In the genomic region with DNA sequence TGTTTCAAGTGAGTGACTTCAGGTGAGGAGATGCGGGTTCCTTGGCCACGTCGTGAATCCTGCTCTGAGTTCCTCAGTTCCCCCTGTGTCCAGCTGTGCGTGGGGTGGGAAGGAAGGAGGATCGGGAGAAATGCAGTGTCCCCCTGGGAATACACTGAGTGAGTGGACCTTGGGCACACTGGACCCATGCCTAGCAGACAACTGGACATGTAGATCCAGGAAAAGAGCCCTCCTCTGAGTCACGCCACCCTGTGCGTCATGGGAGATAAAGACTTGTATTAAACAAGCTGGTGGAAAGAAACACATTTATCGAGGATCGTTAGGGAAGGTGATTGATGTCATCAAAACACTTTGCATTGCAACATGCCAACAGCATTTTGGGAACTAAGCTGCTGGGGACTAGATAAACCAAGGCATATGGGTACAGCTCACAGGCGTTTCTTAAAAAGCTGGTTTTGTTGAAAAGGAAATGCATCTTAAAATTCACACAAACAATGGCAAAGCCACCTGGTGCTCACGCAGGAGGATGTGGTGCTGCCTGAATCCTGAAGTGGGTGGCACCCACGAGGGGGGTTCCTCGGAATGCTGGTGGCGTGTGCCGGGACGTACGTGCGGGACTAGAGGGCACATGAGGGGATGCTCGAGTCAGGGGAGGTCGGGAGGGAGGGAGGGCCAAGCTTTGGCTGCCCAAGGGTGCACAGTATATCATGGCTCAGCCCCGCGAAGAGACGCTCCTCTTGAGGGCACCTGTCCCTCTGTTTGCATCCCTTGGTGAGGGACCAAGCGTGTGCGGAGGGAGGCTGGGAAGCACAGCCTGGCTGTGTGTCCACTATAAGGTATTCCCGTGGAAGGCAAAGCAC, we compare ENCODE assay signal across 25 cellular contexts.
DNase-seq lines count a peak whose midpoint lies in the region; ATAC-seq, FAIRE-seq and TF ChIP-seq lines count a peak whose summit lies in the region.
"Had no signal": no experiment of that assay in that cellular context is flagged by ENCODE, and none has a peak within 500 bp of the region (broad histone marks: within the 10 kb centered on the region; RNA-seq: fewer than 3 reads in every experiment).

No MANE protein-coding gene starts in this region.

- H3K9me3 Mint-ChIP-seq in astrocyte (ENCODE audit: unreplicated experiment) = no peaks in the 10 kb centered on the region

- H3K27me3 ChIP-seq in astrocyte (ENCODE audit: insufficient read depth, low read length) = no peaks in the 10 kb centered on the region
- H3K27me3 ChIP-seq in fibroblast of lung (ENCODE audit: control insufficient read depth, insufficient read depth, low read length) = no peaks in the 10 kb centered on the region
- no peaks in the 10 kb centered on the region for H3K27me3 ChIP-seq in foreskin keratinocyte
- H3K27me3 ChIP-seq: BE2C, breast epithelium, dorsolateral prefrontal cortex, heart right ventricle had no signal

- no peaks in the 10 kb centered on the region for H3K4me1 ChIP-seq in astrocyte (ENCODE audit: insufficient read depth, low read length)
- H3K4me1 ChIP-seq in fibroblast of lung (ENCODE audit: control insufficient read depth, extremely low read depth, insufficient read depth, low read length) = no peaks in the 10 kb centered on the region
- H3K4me1 ChIP-seq in foreskin keratinocyte = no peaks in the 10 kb centered on the region
- H3K4me1 ChIP-seq: BE2C, breast epithelium, parathyroid adenoma had no signal

- H3K36me3 ChIP-seq in astrocyte (ENCODE audit: insufficient read depth, low read length) = no peaks in the 10 kb centered on the region
- no peaks in the 10 kb centered on the region for H3K36me3 ChIP-seq in fibroblast of lung (ENCODE audit: control insufficient read depth, insufficient read depth, low read length)
- H3K36me3 ChIP-seq: BE2C, breast epithelium had no signal

- no peak overlapping the region for H3K27ac ChIP-seq in astrocyte (ENCODE audit: low read depth, low read length)
- H3K27ac ChIP-seq in fibroblast of lung (ENCODE audit: insufficient read depth, low read length) = no peak overlapping the region
- H3K27ac ChIP-seq in foreskin keratinocyte = no peak overlapping the region
- H3K27ac ChIP-seq: breast epithelium, dorsolateral prefrontal cortex, heart right ventricle, parathyroid adenoma had no signal

- no peaks in the 10 kb centered on the region for H3K36me3 Mint-ChIP-seq in astrocyte (ENCODE audit: low read depth, unreplicated experiment)

- H3K79me2 ChIP-seq in astrocyte (ENCODE audit: insufficient read depth, low read length) (no peaks in the 10 kb centered on the region), fibroblast of lung (ENCODE audit: control insufficient read depth, insufficient read depth, low read length) (no peaks in the 10 kb centered on the region)
- H3K79me2 ChIP-seq: parathyroid adenoma had no signal

- in situ Hi-C loops in KBM-7 (cut with MboI; ENCODE audit: low pct_unique_long_range_greater_than_20kb, low sequenced_read_pairs) = no loop called here

- no peak overlapping the region for H3K4me3 Mint-ChIP-seq in astrocyte (ENCODE audit: unreplicated experiment)

- no peaks in the 10 kb centered on the region for H3K27me3 Mint-ChIP-seq in astrocyte (ENCODE audit: low read depth, unreplicated experiment)

- no peak for FAIRE-seq in astrocyte (lab: Jason Lieb, UNC)
- FAIRE-seq: GM18507, urothelium cell line had no signal

- TF ChIP-seq CTCF in astrocyte (IDR thresholded peaks at IDR 0.05; ENCODE audit: insufficient read depth, low read depth, low read length) (no peak), fibroblast of lung (conservative IDR thresholded peaks at IDR 0.05 in 1 of 2, IDR thresholded peaks at IDR 0.05 in 1 of 2; ENCODE audit: low read depth in 1 of 2, low read length in 2 of 2) (no peak), foreskin keratinocyte (conservative IDR thresholded peaks at IDR 0.05) (no peak)

- DNase-seq in activated CD8-positive, alpha-beta memory T cell treated with anti-CD3 and anti-CD28 coated beads, Interleukin-2, amount 50 U/mL, for 48 hours = peak; percentile 34
- DNase-seq in activated CD8-positive, alpha-beta memory T cell treated with anti-CD3 and anti-CD28 coated beads, Interleukin-2, amount 50 U/mL, for 4 hours = no peak
- peak; percentile 60 for DNase-seq in astrocyte (ENCODE audit: low read depth)
- DNase-seq in fibroblast of lung (ENCODE audit: low read depth in 2 of 2) = peak; percentile 30 to 66
- DNase-seq in pulmonary artery endothelial cell (ENCODE audit: low read depth, low spot score) = peak; percentile 39
- DNase-seq in KBM-7 = no peak
- DNase-seq in foreskin keratinocyte = no peak
- DNase-seq in stimulated activated CD4-positive, alpha-beta T cell treated with anti-CD3 and anti-CD28 coated beads, Interleukin-4, amount 100 ng/mL, for 24 hours = no peak
- DNase-seq: 8988T; activated CD4-positive, alpha-beta T cell treated with anti-CD3 and anti-CD28 coated beads for 48 hours; activated naive CD4-positive, alpha-beta T cell; BE2C; Calu3; EL; heart right ventricle; NCI-H1436 treated with DMSO at 0.1 percent for 48 hours; NCI-H2171 treated with DMSO at 0.1 percent for 48 hours; NCI-H69 had no signal

- H3K9ac ChIP-seq in astrocyte (ENCODE audit: low read length) (no peak overlapping the region), fibroblast of lung (ENCODE audit: insufficient read depth, low read length) (no peak overlapping the region)
- H3K9ac ChIP-seq: parathyroid adenoma had no signal

- peaks cover 7% of the 10 kb centered on the region for H4K20me1 ChIP-seq in astrocyte (ENCODE audit: insufficient read depth, low read length)
- H4K20me1 ChIP-seq in fibroblast of lung (ENCODE audit: control insufficient read depth, extremely low read depth, insufficient read depth, low read length) = no peaks in the 10 kb centered on the region

- no peak for ATAC-seq in foreskin keratinocyte
- ATAC-seq: esophagus mucosa, Right ventricle myocardium inferior had no signal

- no peak overlapping the region for H3K4me2 ChIP-seq in astrocyte (ENCODE audit: low read length)
- no peak overlapping the region for H3K4me2 ChIP-seq in fibroblast of lung (ENCODE audit: extremely low read depth, insufficient read depth, low read length)

- no peaks in the 10 kb centered on the region for H3K4me1 Mint-ChIP-seq in astrocyte (ENCODE audit: low read depth, unreplicated experiment)

- H2AFZ ChIP-seq in astrocyte (ENCODE audit: low read depth, low read length) = no peak overlapping the region
- no peak overlapping the region for H2AFZ ChIP-seq in fibroblast of lung (ENCODE audit: low read length)
- H2AFZ ChIP-seq: parathyroid adenoma had no signal

- H3K9me3 ChIP-seq in astrocyte (ENCODE audit: insufficient read depth, low read depth, low read length) (no peaks in the 10 kb centered on the region), fibroblast of lung (ENCODE audit: control insufficient read depth, insufficient read depth, low read depth, low read length) (no peaks in the 10 kb centered on the region)
- H3K9me3 ChIP-seq: BE2C, breast epithelium, heart right ventricle had no signal

- H3K27ac Mint-ChIP-seq in astrocyte (ENCODE audit: unreplicated experiment) = no peak overlapping the region

- H3K4me3 ChIP-seq in astrocyte (ENCODE audit: insufficient read depth, low read depth, low read length) = no peak overlapping the region
- H3K4me3 ChIP-seq in fibroblast of lung (replicated peaks in 1 of 4; ENCODE audit: control extremely low read depth in 1 of 4, insufficient read depth in 1 of 4, low read depth in 3 of 4, low read length in 4 of 4) = no peak overlapping the region
- H3K4me3 ChIP-seq: breast epithelium, dorsolateral prefrontal cortex, heart right ventricle had no signal

Comparison
In these comparisons a context has a peak if more than half of its experiments do, and no peak if none do; other contexts are left out.
1. DNase-seq: peak in activated CD8-positive, alpha-beta memory T cell treated with anti-CD3 and anti-CD28 coated beads, Interleukin-2, amount 50 U/mL, for 48 hours (single experiment), astrocyte (single experiment), fibroblast of lung (2 of 2) and pulmonary artery endothelial cell (single experiment); none in activated CD8-positive, alpha-beta memory T cell treated with anti-CD3 and anti-CD28 coated beads, Interleukin-2, amount 50 U/mL, for 4 hours (single experiment), KBM-7 (single experiment), foreskin keratinocyte (0 of 2) and stimulated activated CD4-positive, alpha-beta T cell treated with anti-CD3 and anti-CD28 coated beads, Interleukin-4, amount 100 ng/mL, for 24 hours (single experiment).